17 cellular contexts compared by ENCODE assay signal in genomic region chr4:1922826-1923225, GRCh38.
"Had no signal": no experiment of that assay in that cellular context is flagged by ENCODE, and none has a peak within 500 bp of the region (broad histone marks: within the 10 kb centered on the region; RNA-seq: fewer than 3 reads in every experiment).

No MANE protein-coding gene starts in this region.

- H3K4me2 ChIP-seq: SK-N-SH had no signal

- FAIRE-seq: RCC 7860 had no signal

- DNase-seq: KBM-7, NCI-H1092, NCI-H1105 treated with DMSO at 0.1 percent for 48 hours, NCI-H1417 treated with DMSO at 0.1 percent for 48 hours, NCI-H146, NCI-H1694 treated with DMSO at 0.1 percent for 48 hours, NCI-H1930, NCI-H2081, NCI-H2107, NCI-H2227 treated with DMSO at 0.1 percent for 48 hours, NCI-H524, NCI-H526 treated with DMSO at 0.1 percent for 48 hours, NCI-H748 treated with DMSO at 0.1 percent for 48 hours, RPMI8226, SHP77, SK-N-SH had no signal

- H3K9ac ChIP-seq: SK-N-SH had no signal

- H3K9me3 ChIP-seq: SK-N-SH had no signal
